In the genomic region with DNA sequence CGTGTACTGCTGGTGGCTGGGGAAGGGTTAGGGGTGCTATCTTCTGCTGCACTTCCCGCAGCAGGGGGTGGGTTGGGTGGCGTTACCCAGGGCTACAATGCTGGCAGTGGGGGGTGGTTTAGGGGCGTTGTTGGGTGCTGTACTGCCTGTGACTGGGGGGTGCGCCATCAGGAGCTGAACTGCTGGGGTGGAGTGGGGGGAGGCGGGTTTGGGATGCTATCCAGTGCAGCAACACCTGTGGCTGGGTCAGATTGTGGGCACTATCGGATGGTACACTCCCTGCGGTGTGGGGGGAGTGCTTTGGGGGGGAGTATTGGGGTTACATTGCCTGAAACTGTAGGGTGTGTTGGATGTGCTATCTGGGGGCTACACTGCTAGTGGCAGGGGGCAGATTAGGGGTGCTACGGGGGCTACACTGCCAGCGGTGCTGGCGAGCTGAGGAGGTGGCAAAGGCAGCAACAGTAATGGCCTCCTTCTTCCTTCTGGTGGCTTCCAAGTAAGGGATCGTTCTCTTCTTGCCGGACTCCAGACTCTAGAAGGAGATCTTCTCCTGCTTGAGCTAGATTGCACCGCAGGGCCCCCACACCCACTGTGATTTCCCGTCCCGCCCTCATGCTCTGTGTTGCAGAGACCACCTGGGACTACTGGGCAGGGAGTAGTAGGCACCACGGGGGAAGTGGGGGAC, we compare ENCODE assay signal across 10 cellular contexts. TPM values are rescaled to one million over a fixed set of nuclear protein-coding genes. Genes with fewer than 3 reads are reported as not detected.
"Had no signal": no experiment of that assay in that cellular context is flagged by ENCODE, and none has a peak within 500 bp of the region (broad histone marks: within the 10 kb centered on the region; RNA-seq: fewer than 3 reads in every experiment).

No MANE protein-coding gene starts in this region.

RNA-seq across cellular contexts. Expression of a gene that starts 23.9 kb away (rescaled TPM):
- total RNA-seq: activated B cell treated with CpG ODN at 0.5 μM for 24 hours; activated CD4-positive, alpha-beta memory T cell treated with anti-CD3 and anti-CD28 coated beads for 36 hours; activated naive CD4-positive, alpha-beta T cell treated with anti-CD3 and anti-CD28 coated beads for 36 hours; activated naive CD4-positive, alpha-beta T cell treated with anti-CD3 and anti-CD28 coated beads, Interleukin-2, amount 50 U/mL, for 72 hours; activated T-cell treated with anti-CD3 and anti-CD28 coated beads, Interleukin-2, amount 50 U/mL, for 72 hours; activated T-helper 17 cell treated with anti-CD3 and anti-CD28 coated beads, Interleukin-2, amount 50 U/mL, for 72 hours; adrenal gland; ascending aorta; bronchial epithelial cell; cardiac muscle cell had no signal
- polyA plus RNA-seq: adrenal gland, cardiac muscle cell had no signal
